ENCODE assay signal across 19 cellular contexts in genomic region chr20:60132162-60132826, GRCh38.
"Had no signal": no experiment of that assay in that cellular context is flagged by ENCODE, and none has a peak within 500 bp of the region (broad histone marks: within the 10 kb centered on the region; RNA-seq: fewer than 3 reads in every experiment).

No MANE protein-coding gene starts in this region.

- H2AFZ ChIP-seq: neural progenitor cell had no signal

- H3K36me3 Mint-ChIP-seq: activated CD4-positive, alpha-beta memory T cell treated with anti-CD3 and anti-CD28 coated beads for 36 hours; activated naive CD4-positive, alpha-beta T cell treated with anti-CD3 and anti-CD28 coated beads, Interleukin-2, amount 10 ng/mL, durations not matched to agents 7 days and 5 days; naive B cell; neural progenitor cell; stimulated activated naive B cell treated with anti-CD40 and anti-IgM and Interleukin-4, amounts not matched to agents 10 μg/mL and 1 μg/mL and 100 μg/mL, for 72 hours had no signal

- H3K4me3 ChIP-seq: cardiac muscle cell, dorsolateral prefrontal cortex, gastroesophageal sphincter, heart right ventricle, neural progenitor cell, skin epidermis, tibial nerve had no signal

- ATAC-seq: activated CD4-positive, alpha-beta T cell treated with anti-CD3 and anti-CD28 coated beads for 36 hours; left colon; stimulated activated naive B cell treated with anti-CD40 and anti-IgM and Interleukin-4, amounts not matched to agents 10 μg/mL and 1 μg/mL and 100 μg/mL, for 72 hours had no signal

- H3K36me3 ChIP-seq: cardiac muscle cell, gastroesophageal sphincter, heart right ventricle, neural progenitor cell, tibial nerve had no signal

- H3K9ac ChIP-seq: neural progenitor cell had no signal

- H3K4me2 ChIP-seq: neural progenitor cell had no signal

- H3K27me3 ChIP-seq: cardiac muscle cell, heart right ventricle, tibial nerve had no signal

- H3K4me1 ChIP-seq: gastroesophageal sphincter, neural progenitor cell had no signal

- H3K27ac ChIP-seq: cardiac muscle cell, dorsolateral prefrontal cortex, gastroesophageal sphincter, heart right ventricle, neural progenitor cell, skin epidermis, tibial nerve had no signal

- H3K4me1 Mint-ChIP-seq: naive B cell had no signal

- DNase-seq: activated CD4-positive, alpha-beta memory T cell treated with anti-CD3 and anti-CD28 coated beads for 36 hours; activated CD4-positive, alpha-beta T cell treated with anti-CD3 and anti-CD28 coated beads for 36 hours; activated naive CD4-positive, alpha-beta T cell treated with anti-CD3 and anti-CD28 coated beads, Interleukin-2, amount 10 ng/mL, durations not matched to agents 7 days and 5 days; activated T-cell treated with anti-CD3 and anti-CD28 coated beads, Interleukin-2, amount 50 U/mL, for 24 hours; dorsolateral prefrontal cortex; endodermal cell; erythroblast; heart right ventricle; left colon; naive B cell; posterior cingulate gyrus; stimulated activated CD4-positive, alpha-beta T cell treated with anti-CD3 and anti-CD28 coated beads, Interleukin-15, amount 100 ng/mL, for 24 hours; stimulated activated CD4-positive, alpha-beta T cell treated with anti-CD3 and anti-CD28 coated beads, Interleukin-4, amount 100 ng/mL, for 1 hour; stimulated activated naive B cell treated with anti-CD40 and anti-IgM and Interleukin-4, amounts not matched to agents 10 μg/mL and 1 μg/mL and 100 μg/mL, for 72 hours had no signal

- H3K4me3 Mint-ChIP-seq: activated CD4-positive, alpha-beta memory T cell treated with anti-CD3 and anti-CD28 coated beads for 36 hours; activated CD4-positive, alpha-beta T cell treated with anti-CD3 and anti-CD28 coated beads for 36 hours; activated naive CD4-positive, alpha-beta T cell treated with anti-CD3 and anti-CD28 coated beads, Interleukin-2, amount 10 ng/mL, durations not matched to agents 7 days and 5 days; activated T-cell treated with anti-CD3 and anti-CD28 coated beads, Interleukin-2, amount 50 U/mL, for 24 hours; endodermal cell; naive B cell; neural progenitor cell; stimulated activated naive B cell treated with anti-CD40 and anti-IgM and Interleukin-4, amounts not matched to agents 10 μg/mL and 1 μg/mL and 100 μg/mL, for 72 hours had no signal

- H3K9me3 ChIP-seq: gastroesophageal sphincter, heart right ventricle, tibial nerve had no signal

- H3K9me3 Mint-ChIP-seq: activated CD4-positive, alpha-beta memory T cell treated with anti-CD3 and anti-CD28 coated beads for 36 hours; activated naive CD4-positive, alpha-beta T cell treated with anti-CD3 and anti-CD28 coated beads, Interleukin-2, amount 10 ng/mL, durations not matched to agents 7 days and 5 days; activated T-cell treated with anti-CD3 and anti-CD28 coated beads, Interleukin-2, amount 50 U/mL, for 24 hours; endodermal cell; neural progenitor cell; stimulated activated naive B cell treated with anti-CD40 and anti-IgM and Interleukin-4, amounts not matched to agents 10 μg/mL and 1 μg/mL and 100 μg/mL, for 72 hours had no signal

- H3K27ac Mint-ChIP-seq: activated CD4-positive, alpha-beta memory T cell treated with anti-CD3 and anti-CD28 coated beads for 36 hours; activated CD4-positive, alpha-beta T cell treated with anti-CD3 and anti-CD28 coated beads for 36 hours; activated naive CD4-positive, alpha-beta T cell treated with anti-CD3 and anti-CD28 coated beads, Interleukin-2, amount 10 ng/mL, durations not matched to agents 7 days and 5 days; activated T-cell treated with anti-CD3 and anti-CD28 coated beads, Interleukin-2, amount 50 U/mL, for 24 hours; endodermal cell; neural progenitor cell; stimulated activated naive B cell treated with anti-CD40 and anti-IgM and Interleukin-4, amounts not matched to agents 10 μg/mL and 1 μg/mL and 100 μg/mL, for 72 hours had no signal
